19 cellular contexts compared by ENCODE assay signal in genomic region chr20:18839507-18840247, GRCh38. TPM values are rescaled to one million over a fixed set of nuclear protein-coding genes. Genes with fewer than 3 reads are reported as not detected.
"Had no signal": no experiment of that assay in that cellular context is flagged by ENCODE, and none has a peak within 500 bp of the region (broad histone marks: within the 10 kb centered on the region; RNA-seq: fewer than 3 reads in every experiment).

No MANE protein-coding gene starts in this region.

- DNase-seq: activated CD4-positive, alpha-beta T cell treated with anti-CD3 and anti-CD28 coated beads, Interleukin-2, amount 50 U/mL, for 48 hours; activated naive CD4-positive, alpha-beta T cell treated with anti-CD3 and anti-CD28 coated beads, Interleukin-2, amount 10 ng/mL, durations not matched to agents 7 days and 5 days; activated T-cell treated with anti-CD3 and anti-CD28 coated beads, Interleukin-2, amount 50 U/mL, for 1 hour; erythroblast; naive B cell; small intestine; stimulated activated CD4-positive, alpha-beta T cell treated with anti-CD3 and anti-CD28 coated beads, Interleukin-4, amount 100 ng/mL, for 24 hours; T-helper 1 cell; T1000 had no signal

- H3K4me3 ChIP-seq: cardiac muscle cell, gastroesophageal sphincter, right atrium auricular region, tibial nerve had no signal

- H3K9me3 ChIP-seq: gastroesophageal sphincter, right atrium auricular region had no signal

- H3K27ac ChIP-seq: cardiac muscle cell, gastroesophageal sphincter, right atrium auricular region, tibial nerve had no signal

- H3K4me3 Mint-ChIP-seq: activated naive CD4-positive, alpha-beta T cell treated with anti-CD3 and anti-CD28 coated beads, Interleukin-2, amount 10 ng/mL, durations not matched to agents 7 days and 5 days had no signal

- H3K27me3 Mint-ChIP-seq: activated naive CD4-positive, alpha-beta T cell treated with anti-CD3 and anti-CD28 coated beads, Interleukin-2, amount 10 ng/mL, durations not matched to agents 7 days and 5 days had no signal

- H3K36me3 ChIP-seq: cardiac muscle cell, gastroesophageal sphincter, right atrium auricular region, tibial nerve had no signal

- H3K36me3 Mint-ChIP-seq: activated naive CD4-positive, alpha-beta T cell treated with anti-CD3 and anti-CD28 coated beads, Interleukin-2, amount 10 ng/mL, durations not matched to agents 7 days and 5 days; naive B cell had no signal

- H3K27ac Mint-ChIP-seq: activated naive CD4-positive, alpha-beta T cell treated with anti-CD3 and anti-CD28 coated beads, Interleukin-2, amount 10 ng/mL, durations not matched to agents 7 days and 5 days; naive B cell; progenitor cell of endocrine pancreas had no signal

- H3K27me3 ChIP-seq: cardiac muscle cell, gastroesophageal sphincter, right atrium auricular region, tibial nerve had no signal

- H3K4me1 Mint-ChIP-seq: activated naive CD4-positive, alpha-beta T cell treated with anti-CD3 and anti-CD28 coated beads, Interleukin-2, amount 10 ng/mL, durations not matched to agents 7 days and 5 days; naive B cell had no signal

- H3K4me1 ChIP-seq: gastroesophageal sphincter, right atrium auricular region, tibial nerve had no signal

- H3K9me3 Mint-ChIP-seq: activated naive CD4-positive, alpha-beta T cell treated with anti-CD3 and anti-CD28 coated beads, Interleukin-2, amount 10 ng/mL, durations not matched to agents 7 days and 5 days had no signal

- ATAC-seq: gastroesophageal sphincter, left lobe of liver had no signal

RNA-seq across cellular contexts. Expression of gene SCP2D1, which starts 26.1 kb away (rescaled TPM):
- total RNA-seq: astrocyte, cardiac muscle cell, gastroesophageal sphincter, left lobe of liver, lung microvascular endothelial cell, progenitor cell of endocrine pancreas, right atrium auricular region, subcutaneous adipose tissue, tibial nerve had no signal
- polyA plus RNA-seq: cardiac muscle cell, keratinocyte, small intestine had no signal
